2 cellular contexts compared by ENCODE assay signal in genomic region chr10:61907587-61907986, GRCh38.
TF ChIP-seq lines count a peak whose summit lies in the region.

No MANE protein-coding gene starts in this region.

TF ChIP-seq in HepG2, 621 proteins besides CTCF, POLR2A, EP300 and RAD21:
- TF ChIP-seq SRSF4 (IDR thresholded peaks at IDR 0.05; ENCODE audit: low read depth, low read length, poor library complexity, severe bottlenecking), result no peak
- no peak for TF ChIP-seq ZBTB40 (IDR thresholded peaks at IDR 0.05)
- peak; percentile 85 for TF ChIP-seq ZBTB40 (CRISPR knock-in tag; IDR thresholded peaks at IDR 0.05)
TF ChIP-seq in HepG2: peak in this region for 1.

TF ChIP-seq in GM12878, 131 proteins besides CTCF, POLR2A, EP300 and RAD21:
- TF ChIP-seq NR2F1 (conservative IDR thresholded peaks at IDR 0.05) (no peak), MTA2 (IDR thresholded peaks at IDR 0.05; ENCODE audit: low read depth) (no peak), SUPT20H (IDR thresholded peaks at IDR 0.05; ENCODE audit: borderline replicate concordance, control insufficient read depth, low read depth, low read length) (no peak), ZBTB40 (IDR thresholded peaks at IDR 0.05; ENCODE audit: borderline replicate concordance) (peak; percentile 85), PKNOX1 (IDR thresholded peaks at IDR 0.05) (no peak), SREBF1 (IDR thresholded peaks at IDR 0.05; ENCODE audit: low read length) (no peak), SPI1 (IDR thresholded peaks at IDR 0.05; ENCODE audit: borderline replicate concordance, insufficient read depth, low read depth, low read length) (no peak), TCF3 (IDR thresholded peaks at IDR 0.05; ENCODE audit: borderline replicate concordance, insufficient read depth, low read depth, low read length) (no peak), SRF (IDR thresholded peaks at IDR 0.05; ENCODE audit: low read depth in 2 of 2, low read length in 2 of 2) (no peak)
